Comparison of ENCODE assay signal across 20 cellular contexts in genomic region chr18:53971331-53971730, GRCh38.
DNase-seq lines count a peak whose midpoint lies in the region; ATAC-seq and TF ChIP-seq lines count a peak whose summit lies in the region.
"Had no signal": no experiment of that assay in that cellular context is flagged by ENCODE, and none has a peak within 500 bp of the region (broad histone marks: within the 10 kb centered on the region; RNA-seq: fewer than 3 reads in every experiment).

No MANE protein-coding gene starts in this region.

- peak; percentile 99 for ATAC-seq in PC-3

- H3K27ac ChIP-seq in PC-3 (ENCODE audit: low read length) (no peak overlapping the region), brain microvascular endothelial cell (no peak overlapping the region), colonic mucosa (no peak overlapping the region), Karpas-422 (ENCODE audit: low read length) (no peak overlapping the region)
- H3K27ac ChIP-seq: BLaER1 treated with 17β-estradiol and CSF1 and Interleukin-3, amounts not matched to agents 10 nM and 100 nM had no signal

- peak; percentile 22 for DNase-seq in Caki2 (ENCODE audit: low read depth)
- DNase-seq in PC-3: peak; percentile 68
- DNase-seq in brain microvascular endothelial cell: peak; percentile 45
- peak; percentile 83 for DNase-seq in kidney tubule cell (ENCODE audit: low spot score)
- DNase-seq in colonic mucosa: no peak
- DNase-seq in T-helper 1 cell: no peak
- no peak for DNase-seq in GM19240 (ENCODE audit: insufficient read length, low spot score)
- no peak for DNase-seq in Karpas-422
- DNase-seq: CD8-positive, alpha-beta memory T cell; DND-41; H9; IMR-90; Kasumi-1; MV-4-11; NCI-H1417 treated with DMSO at 0.1 percent for 48 hours; NCI-H1930; NCI-H2171; NCI-H748 treated with DMSO at 0.1 percent for 48 hours; OCI-M1 had no signal

- H2AFZ ChIP-seq in PC-3 (ENCODE audit: low read length) (no peak overlapping the region), Karpas-422 (ENCODE audit: low read length) (no peak overlapping the region)

- H3K27me3 ChIP-seq in PC-3 (ENCODE audit: low read length): no peaks in the 10 kb centered on the region
- H3K27me3 ChIP-seq in brain microvascular endothelial cell (replicated peaks): no peaks in the 10 kb centered on the region
- H3K27me3 ChIP-seq in colonic mucosa: no peaks in the 10 kb centered on the region
- no peaks in the 10 kb centered on the region for H3K27me3 ChIP-seq in Karpas-422 (ENCODE audit: low read length)
- H3K27me3 ChIP-seq: BLaER1 treated with 17β-estradiol and CSF1 and Interleukin-3, amounts not matched to agents 10 nM and 100 nM had no signal

- no peaks in the 10 kb centered on the region for H3K4me1 ChIP-seq in PC-3 (ENCODE audit: insufficient read depth, low read length)
- H3K4me1 ChIP-seq in colonic mucosa: no peaks in the 10 kb centered on the region
- H3K4me1 ChIP-seq in Karpas-422 (ENCODE audit: low read length): no peaks in the 10 kb centered on the region
- H3K4me1 ChIP-seq: BLaER1 treated with 17β-estradiol and CSF1 and Interleukin-3, amounts not matched to agents 10 nM and 100 nM had no signal

- intact Hi-C loops in PC-3 (cut with micrococcal nuclease): no loop called here
- intact Hi-C loops in colonic mucosa (cut with DNase I): no loop called here

- POLR2A ChIA-PET in PC-3 (lab: Charles Lee; ENCODE audit: unreplicated experiment): no interaction called here

- H3K9ac ChIP-seq in PC-3 (ENCODE audit: low read length) (no peak overlapping the region), colonic mucosa (ENCODE audit: low read depth in 2 of 2, low read length in 2 of 2) (no peak overlapping the region), Karpas-422 (ENCODE audit: low read length) (no peak overlapping the region)
- H3K9ac ChIP-seq: BLaER1 treated with 17β-estradiol and CSF1 and Interleukin-3, amounts not matched to agents 10 nM and 100 nM had no signal

- no peak overlapping the region for H3K4me2 ChIP-seq in PC-3 (ENCODE audit: low read length)
- H3K4me2 ChIP-seq in Karpas-422 (ENCODE audit: low read depth, low read length, poor library complexity, severe bottlenecking): no peak overlapping the region
- H3K4me2 ChIP-seq: BLaER1 treated with 17β-estradiol and CSF1 and Interleukin-3, amounts not matched to agents 10 nM and 100 nM had no signal

- BruUV-seq in PC-3 (replicated peaks; lab: Mats Ljungman, UMichigan): no TSS peak

- no peak for TF ChIP-seq CTCF in PC-3 (conservative IDR thresholded peaks at IDR 0.05; ENCODE audit: low read depth, low read length)
- no peak for TF ChIP-seq CTCF in brain microvascular endothelial cell (IDR thresholded peaks at IDR 0.05; ENCODE audit: low read depth, low read length, missing control alignments)
- TF ChIP-seq CTCF in colonic mucosa (IDR thresholded peaks at IDR 0.05): no peak

- H3K36me3 ChIP-seq in PC-3 (ENCODE audit: low read depth, low read length) (no peaks in the 10 kb centered on the region), brain microvascular endothelial cell (replicated peaks) (no peaks in the 10 kb centered on the region), colonic mucosa (no peaks in the 10 kb centered on the region), Karpas-422 (ENCODE audit: insufficient read depth, low read length) (no peaks in the 10 kb centered on the region)
- H3K36me3 ChIP-seq: BLaER1 treated with 17β-estradiol and CSF1 and Interleukin-3, amounts not matched to agents 10 nM and 100 nM had no signal

- no peaks in the 10 kb centered on the region for H3F3A ChIP-seq in PC-3 (ENCODE audit: low read length, unreplicated experiment)

- H3K4me3 ChIP-seq in PC-3 (ENCODE audit: low read length) (no peak overlapping the region), brain microvascular endothelial cell (ENCODE audit: low read depth, low read length) (no peak overlapping the region), colonic mucosa (no peak overlapping the region), Karpas-422 (ENCODE audit: low read length) (no peak overlapping the region)
- H3K4me3 ChIP-seq: BLaER1 treated with 17β-estradiol and CSF1 and Interleukin-3, amounts not matched to agents 10 nM and 100 nM had no signal

- H3K79me2 ChIP-seq in PC-3 (ENCODE audit: low read length) (no peaks in the 10 kb centered on the region), Karpas-422 (ENCODE audit: low read length) (no peaks in the 10 kb centered on the region)

- in situ Hi-C loops in Caki2 (cut with HindIII; ENCODE audit: low pct_unique_long_range_greater_than_20kb, low sequenced_read_pairs) (no loop called here), brain microvascular endothelial cell (cut with HindIII; ENCODE audit: low pct_ligation_motif_present, low sequenced_read_pairs) (no loop called here)

- H4K20me1 ChIP-seq in PC-3 (ENCODE audit: low read length) (no peaks in the 10 kb centered on the region), Karpas-422 (ENCODE audit: insufficient read depth, low read depth, low read length) (no peaks in the 10 kb centered on the region)
- H4K20me1 ChIP-seq: BLaER1 treated with 17β-estradiol and CSF1 and Interleukin-3, amounts not matched to agents 10 nM and 100 nM had no signal

- no peaks in the 10 kb centered on the region; the same call in 1 of the 2 replicates for H3K9me3 ChIP-seq in PC-3 (ENCODE audit: low read length)
- H3K9me3 ChIP-seq in colonic mucosa: no peaks in the 10 kb centered on the region
- no peaks in the 10 kb centered on the region for H3K9me3 ChIP-seq in Karpas-422 (ENCODE audit: low read length)

- CTCF ChIA-PET in PC-3 (lab: Charles Lee): no interaction called here

- no peaks in the 10 kb centered on the region for H3K9me2 ChIP-seq in PC-3 (replicated peaks; ENCODE audit: low read length)
- no peaks in the 10 kb centered on the region for H3K9me2 ChIP-seq in Karpas-422 (replicated peaks; ENCODE audit: insufficient read depth, low read length)

Comparison
In these comparisons a context has a peak if more than half of its experiments do, and no peak if none do; other contexts are left out.
1. DNase-seq: peak in Caki2 (single experiment), PC-3 (single experiment), brain microvascular endothelial cell (single experiment) and kidney tubule cell (single experiment); none in colonic mucosa (single experiment), T-helper 1 cell (0 of 5), GM19240 (single experiment) and Karpas-422 (single experiment).